Comparison of ENCODE assay signal across 10 cellular contexts in genomic region chr9:32906213-32906612, GRCh38.
DNase-seq lines count a peak whose midpoint lies in the region; ATAC-seq lines count a peak whose summit lies in the region.
"Had no signal": no experiment of that assay in that cellular context is flagged by ENCODE, and none has a peak within 500 bp of the region (broad histone marks: within the 10 kb centered on the region; RNA-seq: fewer than 3 reads in every experiment).

No MANE protein-coding gene starts in this region.

- intact Hi-C loops in left ventricle myocardium superior (cut with micrococcal nuclease) = no loop called here

- ATAC-seq in GM18520 (IDR thresholded peaks at IDR 0.05; ENCODE audit: unreplicated experiment) = peak; percentile 87
- ATAC-seq in GM21528 (IDR thresholded peaks at IDR 0.05; ENCODE audit: low FRiP score, unreplicated experiment) = peak; percentile 91
- ATAC-seq in HG03139 (IDR thresholded peaks at IDR 0.05; ENCODE audit: unreplicated experiment) = peak; percentile 88
- ATAC-seq in left ventricle myocardium superior = no peak

- DNase-seq in SIG-M5 treated with dmso at 0.1 percent for 504 hours (lab: John Stamatoyannopoulos, UW; ENCODE audit: unreplicated experiment) (peak; percentile 87), HUDEP-2 (lab: John Stamatoyannopoulos, UW; ENCODE audit: unreplicated experiment in 76 of 76) (no peak), COLO668 (lab: John Stamatoyannopoulos, UW; ENCODE audit: unreplicated experiment) (no peak), left ventricle myocardium superior (no peak), NCI-H2196 (lab: John Stamatoyannopoulos, UW; ENCODE audit: unreplicated experiment) (no peak)
- DNase-seq: CD4-positive, CD25-positive, alpha-beta regulatory T cell; NCI-H510A had no signal
